In genomic region chr10:75771606-75772005, GRCh38 we compare ENCODE assay signal across 15 cellular contexts.
DNase-seq lines count a peak whose midpoint lies in the region; ATAC-seq and TF ChIP-seq lines count a peak whose summit lies in the region.
"Had no signal": no experiment of that assay in that cellular context is flagged by ENCODE, and none has a peak within 500 bp of the region (broad histone marks: within the 10 kb centered on the region; RNA-seq: fewer than 3 reads in every experiment).

No MANE protein-coding gene starts in this region.

- peak overlapping the region; percentile 94 for H3K27ac Mint-ChIP-seq in T-helper 17 cell

- H3K4me1 ChIP-seq in heart left ventricle (peaks cover 0 to 46% (median 16%) of the 10 kb centered on the region in 12 donors), lower lobe of right lung (peaks cover 33% of the 10 kb centered on the region), transverse colon (peaks cover 0 to 18% (median 0%) of the 10 kb centered on the region in 4 donors)
- H3K4me1 ChIP-seq: BE2C, SJSA1, uterus had no signal

- H3K9me3 ChIP-seq in heart left ventricle = peaks cover 0 to 7% (median 0%) of the 10 kb centered on the region in 12 donors
- no peaks in the 10 kb centered on the region for H3K9me3 ChIP-seq in T-helper 17 cell (ENCODE audit: control insufficient read depth, low read length, poor library complexity, severe bottlenecking)
- no peaks in the 10 kb centered on the region for H3K9me3 ChIP-seq in lower lobe of right lung
- no peaks in the 10 kb centered on the region for H3K9me3 ChIP-seq in transverse colon
- H3K9me3 ChIP-seq: BE2C, SJSA1, uterus had no signal

- H3K4me1 Mint-ChIP-seq in T-helper 17 cell = peaks cover 14% of the 10 kb centered on the region

- TF ChIP-seq EP300 in transverse colon (IDR thresholded peaks at IDR 0.05; ENCODE audit: low read depth) = no peak

- TF ChIP-seq CTCF in heart left ventricle (IDR thresholded peaks at IDR 0.05) (no peak), lower lobe of right lung (IDR thresholded peaks at IDR 0.05) (no peak), transverse colon (IDR thresholded peaks at IDR 0.05) (no peak), GM13976 (IDR thresholded peaks at IDR 0.05; ENCODE audit: borderline replicate concordance, control extremely low read depth, extremely low read depth, insufficient read depth, missing control alignments) (no peak)

- no peaks in the 10 kb centered on the region for H3K27me3 ChIP-seq in heart left ventricle
- H3K27me3 ChIP-seq in lower lobe of right lung (ENCODE audit: low read depth) = no peaks in the 10 kb centered on the region
- H3K27me3 ChIP-seq in transverse colon = no peaks in the 10 kb centered on the region
- H3K27me3 ChIP-seq: BE2C, SJSA1, uterus had no signal

- peaks cover 11% of the 10 kb centered on the region for H3K36me3 Mint-ChIP-seq in T-helper 17 cell (ENCODE audit: low read depth)

- DNase-seq in heart left ventricle (no peak), Right ventricle myocardium superior (no peak), T-helper 17 cell (no peak), lower lobe of right lung (no peak), transverse colon (no peak), GM13976 (ENCODE audit: low spot score) (no peak), mesenteric fat pad (ENCODE audit: low spot score) (no peak)
- no peak for DNase-seq in activated CD4-positive, CD25-positive, alpha-beta regulatory T cell (lab: John Stamatoyannopoulos, UW)
- DNase-seq: amniotic stem cell, BE2C, glutamatergic neuron, NCI-H510A, uterus had no signal

- intact Hi-C loops in heart left ventricle (cut with DNase I) (loop anchor here in 8 of 10 donors (1.0 to 10.0 kb wide), 5 partner anchors 10 to 374 kb away; partner anchors contain the start of gene ZNF503 (in 6 of the 8)), Right ventricle myocardium superior (cut with DNase I) (loop anchor here (10.0 kb wide), 1 partner anchor 367 kb away; the partner anchor contains the start of gene ZNF503), lower lobe of right lung (cut with DNase I) (no loop called here), transverse colon (cut with DNase I; ENCODE audit: low total_unique reads) (no loop called here)

- H3K4me3 ChIP-seq in heart left ventricle = peak overlapping the region in 7 of 12 donors; percentile 26 to 50 (median 39)
- H3K4me3 ChIP-seq in lower lobe of right lung = peak overlapping the region; percentile 50
- H3K4me3 ChIP-seq in transverse colon = no peak overlapping the region

- in situ Hi-C loops in transverse colon (cut with MboI; ENCODE audit: low pct_ligation_motif_present in 1 of 4, low pct_unique_long_range_greater_than_20kb in 1 of 4, low sequenced_read_pairs in 3 of 4) (no loop called here), GM13976 (cut with MboI; ENCODE audit: low sequenced_read_pairs, unreplicated experiment) (no loop called here)

- WGBS in heart left ventricle, 4 donors = 75 to 100% (median 85%) methylated on average over 1 of the region's 1 CpG
- WGBS in transverse colon (ENCODE audit: low coverage in 1 of 2), 2 donors = 30 to 75% methylated on average over 1 of the region's 1 CpG

- ATAC-seq in heart left ventricle = no peak
- ATAC-seq in Right ventricle myocardium superior (ENCODE audit: poor library complexity) = no peak
- no peak for ATAC-seq in T-helper 17 cell
- peak; percentile 31 to 74 for ATAC-seq in lower lobe of right lung
- ATAC-seq: activated CD4-positive, CD25-positive, alpha-beta regulatory T cell treated with anti-CD3 and anti-CD28 coated beads, Interleukin-2, amount 50 U/mL, for 24 hours had no signal

- H3K27me3 Mint-ChIP-seq in T-helper 17 cell = peaks cover 6% of the 10 kb centered on the region

- no peak for TF ChIP-seq POLR2A in heart left ventricle (IDR thresholded peaks at IDR 0.05)
- TF ChIP-seq POLR2A in transverse colon (IDR thresholded peaks at IDR 0.05) = no peak

- H3K4me3 Mint-ChIP-seq in T-helper 17 cell = peak overlapping the region; percentile 68

- H3K36me3 ChIP-seq in heart left ventricle = no peaks in the 10 kb centered on the region
- H3K36me3 ChIP-seq in lower lobe of right lung = no peaks in the 10 kb centered on the region
- H3K36me3 ChIP-seq in transverse colon = no peaks in the 10 kb centered on the region
- H3K36me3 ChIP-seq: BE2C, SJSA1, uterus had no signal

- H3K27ac ChIP-seq in heart left ventricle (peak overlapping the region; percentile 18 to 80 (median 46)), lower lobe of right lung (peak overlapping the region; percentile 83), transverse colon (peak overlapping the region in 3 of 4 donors; percentile 8 to 47 (median 23))

Comparison
In these comparisons a context has a peak if more than half of its experiments do, and no peak if none do; other contexts are left out.
1. ATAC-seq: peak in lower lobe of right lung (2 of 2); none in heart left ventricle (0 of 4), Right ventricle myocardium superior (single experiment) and T-helper 17 cell (single experiment).
2. H3K27ac ChIP-seq: peak in every context shown above with its lines; median percentile 83 in lower lobe of right lung; 46 in heart left ventricle; 23 in transverse colon.
3. H3K4me3 ChIP-seq: peak in heart left ventricle (7 of 12) and lower lobe of right lung (single experiment); none in transverse colon (0 of 4).
4. intact Hi-C loops: an anchor here in heart left ventricle (1.0 to 10.0 kb wide) and Right ventricle myocardium superior (10.0 kb wide); none called in lower lobe of right lung and transverse colon.